ENCODE assay signal across 1 cellular context in the genomic region with DNA sequence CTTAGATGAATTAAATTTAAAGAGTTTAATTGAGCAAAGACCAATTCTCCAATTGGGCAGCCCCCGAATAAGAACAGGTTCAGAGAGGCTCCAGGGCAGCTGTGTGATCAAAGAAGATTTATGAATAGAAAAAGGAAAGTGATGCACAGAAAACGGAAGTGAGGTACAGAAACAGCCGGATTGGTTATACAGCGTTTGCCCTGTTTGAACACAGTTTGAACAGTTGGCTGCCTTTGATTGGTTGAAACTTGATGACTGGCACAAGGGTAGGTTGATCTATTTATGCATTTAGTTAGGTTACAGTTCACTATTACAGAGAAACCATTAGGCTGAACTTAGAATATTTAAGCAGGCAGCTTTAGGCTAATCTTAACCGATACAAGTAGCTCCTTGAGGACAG.
TF ChIP-seq lines count a peak whose summit lies in the region.

No MANE protein-coding gene starts in this region.

TF ChIP-seq in HepG2, 621 proteins besides CTCF, POLR2A, EP300 and RAD21:
- TF ChIP-seq IKZF4 (CRISPR knock-in tag; IDR thresholded peaks at IDR 0.05; ENCODE audit: borderline replicate concordance, low read depth, not compliant biosample characterization) (no peak), MED13 (CRISPR knock-in tag; IDR thresholded peaks at IDR 0.05) (no peak), NFYB (CRISPR knock-in tag; IDR thresholded peaks at IDR 0.05) (0 out of 2 replicates have a peak, but pooled peaks have one; percentile 11)
- TF ChIP-seq, protein P1, sequence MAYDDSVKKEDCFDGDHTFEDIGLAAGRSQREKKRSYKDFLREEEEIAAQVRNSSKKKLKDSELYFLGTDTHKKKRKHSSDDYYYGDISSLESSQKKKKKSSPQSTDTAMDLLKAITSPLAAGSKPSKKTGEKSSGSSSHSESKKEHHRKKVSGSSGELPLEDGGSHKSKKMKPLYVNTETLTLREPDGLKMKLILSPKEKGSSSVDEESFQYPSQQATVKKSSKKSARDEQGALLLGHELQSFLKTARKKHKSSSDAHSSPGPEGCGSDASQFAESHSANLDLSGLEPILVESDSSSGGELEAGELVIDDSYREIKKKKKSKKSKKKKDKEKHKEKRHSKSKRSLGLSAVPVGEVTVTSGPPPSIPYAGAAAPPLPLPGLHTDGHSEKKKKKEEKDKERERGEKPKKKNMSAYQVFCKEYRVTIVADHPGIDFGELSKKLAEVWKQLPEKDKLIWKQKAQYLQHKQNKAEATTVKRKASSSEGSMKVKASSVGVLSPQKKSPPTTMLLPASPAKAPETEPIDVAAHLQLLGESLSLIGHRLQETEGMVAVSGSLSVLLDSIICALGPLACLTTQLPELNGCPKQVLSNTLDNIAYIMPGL (CRISPR knock-in tag; IDR thresholded peaks at IDR 0.05; ENCODE audit: borderline replicate concordance in 1 of 2, low read depth in 1 of 2), result no peak
